8 cellular contexts compared by ENCODE assay signal in the genomic region with DNA sequence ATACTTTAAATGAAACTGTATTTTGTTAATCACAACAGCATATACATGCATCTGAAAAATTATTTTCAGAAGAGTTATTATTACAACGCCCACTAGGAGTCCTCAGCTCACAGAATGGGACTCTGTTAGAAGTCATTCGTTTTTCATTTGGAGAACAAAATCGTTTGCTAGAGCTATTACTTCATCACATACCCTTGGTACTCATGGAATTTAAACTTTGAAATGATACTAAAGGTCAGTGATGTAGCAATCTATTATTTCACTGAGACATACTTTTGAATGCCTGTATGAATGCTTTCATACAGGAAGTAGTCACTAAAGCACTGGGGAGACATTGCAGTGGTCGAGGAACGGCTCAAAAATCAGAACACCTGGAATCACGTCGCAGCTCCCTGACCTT.
DNase-seq lines count a peak whose midpoint lies in the region; ATAC-seq and TF ChIP-seq lines count a peak whose summit lies in the region.

No MANE protein-coding gene starts in this region.

- H2AFZ ChIP-seq in MM.1S (ENCODE audit: low read length) = no peak overlapping the region

- no peaks in the 10 kb centered on the region for H3K9me2 ChIP-seq in MM.1S (replicated peaks; ENCODE audit: insufficient read depth, low read length)

- H3K36me3 ChIP-seq in MM.1S (replicated peaks; ENCODE audit: insufficient read depth, low read length) (no peaks in the 10 kb centered on the region; the same call in 1 of the 2 replicates), brain microvascular endothelial cell (replicated peaks) (peaks cover 14% of the 10 kb centered on the region)

- H3K4me1 ChIP-seq in MM.1S (ENCODE audit: low read length) = no peaks in the 10 kb centered on the region

- H3K4me2 ChIP-seq in MM.1S (ENCODE audit: low read depth, low read length) = no peak overlapping the region

- H3K4me3 ChIP-seq in MM.1S (ENCODE audit: low read length) = no peak overlapping the region
- H3K4me3 ChIP-seq in brain microvascular endothelial cell (ENCODE audit: low read depth, low read length) = no peak overlapping the region

- peak; percentile 52 for DNase-seq in AG20443 (ENCODE audit: low spot score)
- peak; percentile 36 for DNase-seq in MM.1S
- DNase-seq in brain microvascular endothelial cell = peak; percentile 34
- DNase-seq in lung microvascular endothelial cell (ENCODE audit: low read depth in 2 of 2) = peak; percentile 44 to 51
- no peak for DNase-seq in NCI-H774 (lab: John Stamatoyannopoulos, UW)
- no peak for DNase-seq in OCI-M2 (lab: John Stamatoyannopoulos, UW; ENCODE audit: unreplicated experiment)

- peaks cover 10% of the 10 kb centered on the region; the same call in 1 of the 2 replicates for H3F3A ChIP-seq in MM.1S (ENCODE audit: insufficient read depth, low read length)

- no peak overlapping the region for H3K27ac ChIP-seq in MM.1S (ENCODE audit: low read length)
- no peak overlapping the region for H3K27ac ChIP-seq in brain microvascular endothelial cell

- in situ Hi-C loops in brain microvascular endothelial cell (cut with HindIII; ENCODE audit: low pct_ligation_motif_present, low sequenced_read_pairs) = no loop called here

- no peaks in the 10 kb centered on the region for H3K9me3 ChIP-seq in MM.1S (replicated peaks; ENCODE audit: insufficient read depth, low read length)

- H3K27me3 ChIP-seq in MM.1S (replicated peaks; ENCODE audit: insufficient read depth, low read length) (no peaks in the 10 kb centered on the region), brain microvascular endothelial cell (replicated peaks) (no peaks in the 10 kb centered on the region)

- H4K20me1 ChIP-seq in MM.1S (ENCODE audit: insufficient read depth, low read length) = no peaks in the 10 kb centered on the region; the same call in 1 of the 2 replicates

- peak; percentile 55 for TF ChIP-seq CTCF in MM.1S (IDR thresholded peaks at IDR 0.05; ENCODE audit: low read length)
- TF ChIP-seq CTCF in brain microvascular endothelial cell (IDR thresholded peaks at IDR 0.05; ENCODE audit: low read depth, low read length, missing control alignments) = peak; percentile 55

- H3K79me2 ChIP-seq in MM.1S (ENCODE audit: low read length) = no peaks in the 10 kb centered on the region

- ATAC-seq in GM18870 (IDR thresholded peaks at IDR 0.05; ENCODE audit: unreplicated experiment) (peak; percentile 40), GM21526 (IDR thresholded peaks at IDR 0.05; ENCODE audit: low FRiP score, unreplicated experiment) (no peak)

- no peak overlapping the region for H3K9ac ChIP-seq in MM.1S (ENCODE audit: low read length)

Comparison
In these comparisons a context has a peak if more than half of its experiments do, and no peak if none do; other contexts are left out.
1. DNase-seq: peak in AG20443 (single experiment), MM.1S (single experiment), brain microvascular endothelial cell (single experiment) and lung microvascular endothelial cell (2 of 2); none in NCI-H774 (single experiment) and OCI-M2 (single experiment).